In the genomic region with DNA sequence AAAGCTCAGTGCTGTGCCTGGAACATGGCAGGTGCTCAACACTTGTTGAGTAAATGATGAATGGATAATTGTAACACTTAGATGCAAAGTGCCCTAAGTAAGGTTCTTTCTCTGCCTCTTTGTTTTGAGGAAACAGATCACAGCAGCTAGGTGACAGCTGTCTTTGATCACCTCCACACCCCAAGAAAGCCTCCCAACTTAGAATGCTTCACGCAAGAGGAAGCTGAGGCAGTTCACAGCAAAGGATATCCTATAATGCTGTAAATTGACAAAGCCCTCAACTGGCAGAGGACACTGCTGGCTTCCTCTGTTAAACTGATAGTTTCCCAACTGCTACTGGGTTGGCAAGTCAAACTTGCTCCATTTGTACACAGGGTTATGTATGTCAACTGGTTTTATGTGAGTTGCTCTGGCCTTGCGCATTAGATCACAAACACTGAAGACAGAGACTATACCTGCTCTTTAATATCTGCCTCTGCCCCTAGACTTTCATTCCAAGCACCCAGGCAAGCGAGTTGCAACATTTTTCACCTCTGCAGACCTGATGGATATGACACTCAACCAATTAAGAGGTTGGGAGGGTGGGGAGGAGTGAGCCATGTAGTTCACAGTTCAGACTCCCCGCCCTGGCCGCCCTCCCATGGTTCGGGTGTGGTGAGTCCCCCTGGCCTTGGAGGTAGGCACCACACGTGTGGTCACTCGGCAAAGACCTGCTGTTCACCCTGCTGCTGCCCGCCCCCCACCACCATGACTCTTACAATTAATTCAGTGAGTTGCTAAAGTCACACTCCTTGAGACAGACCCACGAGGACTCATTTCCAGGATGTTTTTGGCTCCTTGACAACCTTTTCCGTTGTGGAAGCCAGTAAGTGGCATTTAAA, we compare ENCODE assay signal across 1 cellular context.
TF ChIP-seq lines count a peak whose summit lies in the region.

No MANE protein-coding gene starts in this region.

TF ChIP-seq in endothelial cell of umbilical vein, 7 proteins besides CTCF, POLR2A, EP300 and RAD21:
- TF ChIP-seq JUN (IDR thresholded peaks at IDR 0.05; ENCODE audit: borderline replicate concordance, insufficient read depth, insufficient read length, low read depth), result no peak
- TF ChIP-seq, protein P1, sequence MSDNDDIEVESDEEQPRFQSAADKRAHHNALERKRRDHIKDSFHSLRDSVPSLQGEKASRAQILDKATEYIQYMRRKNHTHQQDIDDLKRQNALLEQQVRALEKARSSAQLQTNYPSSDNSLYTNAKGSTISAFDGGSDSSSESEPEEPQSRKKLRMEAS (IDR thresholded peaks at IDR 0.05; ENCODE audit: insufficient read depth, insufficient read length), result no peak
- no peak for TF ChIP-seq FOS (IDR thresholded peaks at IDR 0.05; ENCODE audit: borderline replicate concordance, insufficient read depth, low read length)
- no peak for TF ChIP-seq EZH2 (IDR thresholded peaks at IDR 0.05; ENCODE audit: borderline replicate concordance, low read depth, low read length, severe bottlenecking)
- TF ChIP-seq GATA2 (IDR thresholded peaks at IDR 0.05; ENCODE audit: insufficient read depth, insufficient read length, low read depth, low read length), result no peak
- TF ChIP-seq POLR2AphosphoS5 (IDR thresholded peaks at IDR 0.05; ENCODE audit: insufficient read depth, low read depth, low read length), result no peak
- no peak for TF ChIP-seq MYC (IDR thresholded peaks at IDR 0.05; ENCODE audit: low read depth, low read length)
